In genomic region chr7:78073470-78074382, GRCh38 we compare ENCODE assay signal across 15 cellular contexts.
DNase-seq lines count a peak whose midpoint lies in the region; ATAC-seq, FAIRE-seq and TF ChIP-seq lines count a peak whose summit lies in the region.
"Had no signal": no experiment of that assay in that cellular context is flagged by ENCODE, and none has a peak within 500 bp of the region (broad histone marks: within the 10 kb centered on the region; RNA-seq: fewer than 3 reads in every experiment).

No MANE protein-coding gene starts in this region.

- H3K56ac ChIP-seq in H1 (replicated peaks; ENCODE audit: insufficient read length, low read depth, low read length) = no peak overlapping the region

- no peak for ATAC-seq in psoas muscle
- ATAC-seq: activated CD8-positive, alpha-beta T cell treated with anti-CD3 and anti-CD28 coated beads, Interleukin-2, amount 10 ng/mL, durations not matched to agents 7 days and 5 days; HCT116; heart right ventricle had no signal

- TF ChIP-seq RAD21 in H1 (IDR thresholded peaks at IDR 0.05 in 1 of 2, conservative IDR thresholded peaks at IDR 0.05 in 1 of 2; ENCODE audit: low read depth in 2 of 2, low read length in 2 of 2) = no peak

- 35% methylated on average over 9 of the region's 9 CpGs; no CpG with 5 or more reads in 1 of the 2 experiments for WGBS in H1 (ENCODE audit: extremely low coverage in 1 of 2, insufficient coverage in 1 of 2, insufficient read length in 1 of 2, insufficient replicate concordance in 2 of 2, low coverage in 1 of 2, low lambda C conversion rate in 2 of 2, missing lambda C conversion rate in 1 of 2), 2 experiments
- WGBS in psoas muscle, 3 donors = 64 to 68% (median 66%) methylated on average over 9 of the region's 9 CpGs

- H3K4me2 ChIP-seq in H1 (ENCODE audit: insufficient read depth in 1 of 2, low read depth in 2 of 2, low read length in 2 of 2) = peak overlapping the region; percentile 25 to 55; a peak in 2 of 4 replicates
- H3K4me2 ChIP-seq in parathyroid adenoma (ENCODE audit: low read length) = no peak overlapping the region

- H4K20me1 ChIP-seq in H1 (replicated peaks in 1 of 2; ENCODE audit: control insufficient read depth in 1 of 2, insufficient read depth in 2 of 2, low read length in 2 of 2) = no peaks in the 10 kb centered on the region

- no peaks in the 10 kb centered on the region for H3K27me3 ChIP-seq in H1 (replicated peaks in 1 of 4; ENCODE audit: control insufficient read depth in 3 of 4, extremely low read depth in 1 of 4, insufficient read depth in 3 of 4, low read length in 3 of 4)
- no peaks in the 10 kb centered on the region for H3K27me3 ChIP-seq in parathyroid adenoma (ENCODE audit: control insufficient read depth, insufficient read depth, low read length)
- no peaks in the 10 kb centered on the region for H3K27me3 ChIP-seq in psoas muscle (ENCODE audit: insufficient read depth in 3 of 3, low read length in 2 of 3)
- H3K27me3 ChIP-seq: heart right ventricle had no signal

- no peak overlapping the region for H3K14ac ChIP-seq in H1 (ENCODE audit: insufficient read length)

- no peak overlapping the region for H2AK5ac ChIP-seq in H1 (ENCODE audit: low read depth, low read length)

- no peak overlapping the region for H2BK15ac ChIP-seq in H1 (ENCODE audit: low read length)

- CTCF ChIA-PET in H1 (lab: Charles Lee; ENCODE audit: partially characterized antibody) = interaction anchor here (1.0 to 1.4 kb wide), 2 partner anchors 53 to 128 kb away, joined by 3 to 6 read pairs; no protein-coding TSS in a partner anchor

- H3K9ac ChIP-seq in H1 (replicated peaks in 1 of 4; ENCODE audit: extremely low read depth in 1 of 4, low read depth in 3 of 4, low read length in 3 of 4) (no peak overlapping the region), parathyroid adenoma (no peak overlapping the region)

- H2BK120ac ChIP-seq in H1 (replicated peaks; ENCODE audit: low read depth, low read length) = no peak overlapping the region

- POLR2A ChIA-PET in H1 (lab: Charles Lee; ENCODE audit: partially characterized antibody) = no interaction called here

- no peak overlapping the region for H4K8ac ChIP-seq in H1 (ENCODE audit: extremely low read depth, insufficient read depth, low read length)

- no peaks in the 10 kb centered on the region for H3K9me3 ChIP-seq in H1 (ENCODE audit: insufficient read depth in 2 of 2, low read depth in 1 of 2, low read length in 1 of 2)
- H3K9me3 ChIP-seq in parathyroid adenoma (ENCODE audit: control insufficient read depth, low read length) = no peaks in the 10 kb centered on the region
- H3K9me3 ChIP-seq in psoas muscle = no peaks in the 10 kb centered on the region
- H3K9me3 ChIP-seq: heart right ventricle, left ventricle myocardium inferior had no signal

- H3K79me1 ChIP-seq in H1 (ENCODE audit: low read depth, low read length) = no peaks in the 10 kb centered on the region

- no peak overlapping the region for H3K18ac ChIP-seq in H1 (ENCODE audit: extremely low read depth, low read length)

- H3K27ac ChIP-seq in H1 (ENCODE audit: low read depth, low read length) = no peak overlapping the region
- no peak overlapping the region for H3K27ac ChIP-seq in parathyroid adenoma
- no peak overlapping the region for H3K27ac ChIP-seq in psoas muscle
- H3K27ac ChIP-seq: heart right ventricle, left ventricle myocardium inferior had no signal

- peak; percentile 7 for FAIRE-seq in H1 (lab: Jason Lieb, UNC)
- FAIRE-seq: GM12891, RCC 7860 had no signal

- H4K91ac ChIP-seq in H1 (replicated peaks; ENCODE audit: insufficient read length, low read length) = no peak overlapping the region

- peak overlapping the region in 1 of 4 experiments; percentile 2; a peak in 1 of 8 replicates for H3K4me3 ChIP-seq in H1 (ENCODE audit: extremely low read depth in 1 of 4, insufficient read depth in 2 of 4, low read depth in 3 of 4, low read length in 4 of 4)
- H3K4me3 ChIP-seq in parathyroid adenoma (ENCODE audit: low read depth, low read length) = no peak overlapping the region
- H3K4me3 ChIP-seq in psoas muscle = no peak overlapping the region
- H3K4me3 ChIP-seq: heart right ventricle, left ventricle myocardium inferior had no signal

- H3K4me1 ChIP-seq in H1 (replicated peaks in 1 of 4; ENCODE audit: control insufficient read depth in 3 of 4, insufficient read depth in 4 of 4, low read length in 3 of 4) (peaks cover 4 to 11% (median 7%) of the 10 kb centered on the region in 4 experiments), parathyroid adenoma (no peaks in the 10 kb centered on the region), psoas muscle (no peaks in the 10 kb centered on the region)
- H3K4me1 ChIP-seq: heart right ventricle, left ventricle myocardium inferior had no signal

- no peak overlapping the region for H3K4ac ChIP-seq in H1 (replicated peaks; ENCODE audit: insufficient read length, low read depth, low read length)

- no peak for TF ChIP-seq EP300 in H1 (IDR thresholded peaks at IDR 0.05; ENCODE audit: borderline replicate concordance in 1 of 2, low read depth in 2 of 2, low read length in 2 of 2)

- H4K5ac ChIP-seq in H1 (ENCODE audit: insufficient read length, low read depth, low read length) = no peak overlapping the region

- no peaks in the 10 kb centered on the region; the same call in 1 of the 2 replicates for H3K23me2 ChIP-seq in H1 (ENCODE audit: low read depth, low read length)

- no peak overlapping the region for H2BK20ac ChIP-seq in H1 (ENCODE audit: low read length)

- DNase-seq in DMS153 (lab: John Stamatoyannopoulos, UW) (peak; percentile 18), DMS153 treated with DMSO at 0.1 percent for 48 hours (lab: John Stamatoyannopoulos, UW; ENCODE audit: unreplicated experiment) (no peak), NCI-H345 treated with DMSO at 0.1 percent for 48 hours (lab: John Stamatoyannopoulos, UW; ENCODE audit: unreplicated experiment) (peak; percentile 49), H1 (ENCODE audit: low read depth in 1 of 2, low spot score in 2 of 2) (no peak), glomerular visceral epithelial cell (ENCODE audit: extremely low spot score) (no peak), NK-92 (lab: John Stamatoyannopoulos, UW; ENCODE audit: unreplicated experiment) (no peak), psoas muscle (no peak)
- DNase-seq: 8988T; activated CD8-positive, alpha-beta T cell treated with anti-CD3 and anti-CD28 coated beads, Interleukin-2, amount 10 ng/mL, durations not matched to agents 7 days and 5 days; heart right ventricle; left ventricle myocardium inferior had no signal

- no peaks in the 10 kb centered on the region for H3K79me2 ChIP-seq in H1 (ENCODE audit: control insufficient read depth in 1 of 2, insufficient read depth in 2 of 2, low read length in 2 of 2)
- no peaks in the 10 kb centered on the region for H3K79me2 ChIP-seq in parathyroid adenoma

- H2BK5ac ChIP-seq in H1 (ENCODE audit: low read depth, low read length) = no peak overlapping the region

- no peaks in the 10 kb centered on the region; a peak in 1 of 8 replicates for H3K36me3 ChIP-seq in H1 (ENCODE audit: control insufficient read depth in 2 of 4, insufficient read depth in 4 of 4, low read length in 3 of 4)
- no peaks in the 10 kb centered on the region for H3K36me3 ChIP-seq in parathyroid adenoma (ENCODE audit: control insufficient read depth, insufficient read depth, low read length)
- H3K36me3 ChIP-seq in psoas muscle (ENCODE audit: insufficient read depth in 1 of 2, low read depth in 1 of 2) = no peaks in the 10 kb centered on the region
- H3K36me3 ChIP-seq: heart right ventricle, left ventricle myocardium inferior had no signal

- H2AFZ ChIP-seq in H1 (ENCODE audit: low read length) = no peak overlapping the region
- peak overlapping the region; percentile 1 for H2AFZ ChIP-seq in parathyroid adenoma

- no peak for TF ChIP-seq POLR2A in H1 (IDR thresholded peaks at IDR 0.05; ENCODE audit: control extremely low read depth in 1 of 2, low read depth in 2 of 2, low read length in 2 of 2)

- H2BK12ac ChIP-seq in H1 (ENCODE audit: low read depth, low read length) = no peak overlapping the region

- no peak overlapping the region for H3K23ac ChIP-seq in H1 (ENCODE audit: insufficient read length)

- intact Hi-C loops in psoas muscle (cut with DNase I) = no loop called here

- no peak for TF ChIP-seq CTCF in H1 (IDR thresholded peaks at IDR 0.05; ENCODE audit: control extremely low read depth in 1 of 3, insufficient read depth in 1 of 3, low read depth in 1 of 3, low read length in 3 of 3)
- TF ChIP-seq CTCF in parathyroid adenoma (IDR thresholded peaks at IDR 0.05) = no peak
- no peak for TF ChIP-seq CTCF in psoas muscle (IDR thresholded peaks at IDR 0.05)

TF ChIP-seq in H1, 55 proteins besides CTCF, POLR2A, EP300 and RAD21:
- TF ChIP-seq FOSL1 (IDR thresholded peaks at IDR 0.05; ENCODE audit: insufficient read depth, low read depth, low read length) (no peak), POU5F1 (IDR thresholded peaks at IDR 0.05; ENCODE audit: low read depth, low read length) (no peak), SP4 (IDR thresholded peaks at IDR 0.05; ENCODE audit: low read length) (no peak), NRF1 (IDR thresholded peaks at IDR 0.05; ENCODE audit: low read depth, low read length) (no peak), RFX5 (IDR thresholded peaks at IDR 0.05; ENCODE audit: borderline replicate concordance, low read depth, low read length) (no peak), BCL11A (IDR thresholded peaks at IDR 0.05; ENCODE audit: low read depth in 2 of 2, low read length in 2 of 2) (no peak), SIRT6 (IDR thresholded peaks at IDR 0.05; ENCODE audit: low read length) (no peak), TAF7 (optimal IDR thresholded peaks at IDR 0.05; ENCODE audit: borderline replicate concordance, low read depth, low read length) (no peak), GABPA (IDR thresholded peaks at IDR 0.05; ENCODE audit: borderline replicate concordance, insufficient read depth, low read length) (no peak), JUND (IDR thresholded peaks at IDR 0.05; ENCODE audit: low read length) (no peak), SIN3A (conservative IDR thresholded peaks at IDR 0.05 in 1 of 2, IDR thresholded peaks at IDR 0.05 in 1 of 2; ENCODE audit: low read depth in 1 of 2, low read length in 2 of 2) (no peak)

Comparison
In these comparisons a context has a peak if more than half of its experiments do, and no peak if none do; other contexts are left out.
1. DNase-seq: peak in DMS153 (single experiment) and NCI-H345 treated with DMSO at 0.1 percent for 48 hours (single experiment); none in DMS153 treated with DMSO at 0.1 percent for 48 hours (single experiment), H1 (0 of 2), glomerular visceral epithelial cell (single experiment), NK-92 (single experiment) and psoas muscle (0 of 2).